In genomic region chr16:56354746-56355145, GRCh38 we compare ENCODE assay signal across 26 cellular contexts.
DNase-seq lines count a peak whose midpoint lies in the region; ATAC-seq, FAIRE-seq and TF ChIP-seq lines count a peak whose summit lies in the region.
"Had no signal": no experiment of that assay in that cellular context is flagged by ENCODE, and none has a peak within 500 bp of the region (broad histone marks: within the 10 kb centered on the region; RNA-seq: fewer than 3 reads in every experiment).

No MANE protein-coding gene starts in this region.

- DNase-seq in Right ventricle myocardium inferior (ENCODE audit: missing footprints) = peak; percentile 55
- DNase-seq in left ventricle myocardium inferior = no peak
- DNase-seq in coronary artery (ENCODE audit: low spot score) = peak; percentile 65
- peak; percentile 81 for DNase-seq in mesenteric fat pad (ENCODE audit: low spot score)
- DNase-seq in tibial artery = peak; percentile 16 to 61
- no peak for DNase-seq in H54 (ENCODE audit: insufficient read length, low spot score)
- DNase-seq: activated CD8-positive, alpha-beta T cell treated with anti-CD3 and anti-CD28 coated beads for 36 hours; cortex of kidney; EL; H9; MM.1S; NCI-H1417 treated with DMSO at 0.1 percent for 48 hours; NCI-H524; nephron progenitor cell; stimulated activated CD4-positive, alpha-beta T cell treated with anti-CD3 and anti-CD28 coated beads, Interleukin-4, amount 100 ng/mL, for 24 hours; stimulated activated naive CD4-positive, alpha-beta T cell treated with Interleukin-2 at 50 U/mL for 16 hours; T-helper 9 cell had no signal

- H3K27me3 ChIP-seq in left ventricle myocardium inferior (ENCODE audit: low read depth) = no peaks in the 10 kb centered on the region
- H3K27me3 ChIP-seq in tibial artery = no peaks in the 10 kb centered on the region
- H3K27me3 ChIP-seq: breast epithelium had no signal

- no peak for TF ChIP-seq POLR2A in H54 (IDR thresholded peaks at IDR 0.05; ENCODE audit: low read depth, low read length)

- no peak for ATAC-seq in Right ventricle myocardium inferior
- ATAC-seq in GM19328 (IDR thresholded peaks at IDR 0.05; ENCODE audit: unreplicated experiment) = no peak
- no peak for ATAC-seq in GM18907 (IDR thresholded peaks at IDR 0.05; ENCODE audit: unreplicated experiment)
- ATAC-seq: activated CD8-positive, alpha-beta T cell treated with anti-CD3 and anti-CD28 coated beads for 36 hours; left lung; psoas muscle; WTC11 had no signal

- TF ChIP-seq CTCF in left ventricle myocardium inferior (IDR thresholded peaks at IDR 0.05; ENCODE audit: borderline replicate concordance) (no peak), coronary artery (IDR thresholded peaks at IDR 0.05) (no peak), tibial artery (IDR thresholded peaks at IDR 0.05) (no peak)

- H3K9me3 ChIP-seq in left ventricle myocardium inferior (replicated peaks) (no peaks in the 10 kb centered on the region), tibial artery (no peaks in the 10 kb centered on the region)
- H3K9me3 ChIP-seq: breast epithelium, left lung, psoas muscle had no signal

- H3K27ac ChIP-seq in left ventricle myocardium inferior (replicated peaks) (no peak overlapping the region), coronary artery (no peak overlapping the region), tibial artery (no peak overlapping the region)
- H3K27ac ChIP-seq: breast epithelium, left lung, psoas muscle, SK-N-MC had no signal

- no peak overlapping the region for H3K4me3 ChIP-seq in left ventricle myocardium inferior
- H3K4me3 ChIP-seq in coronary artery = no peak overlapping the region
- no peak overlapping the region for H3K4me3 ChIP-seq in tibial artery
- H3K4me3 ChIP-seq: breast epithelium, left lung, psoas muscle, SK-N-MC had no signal

- H3K4me1 ChIP-seq in left ventricle myocardium inferior (peaks cover 18% of the 10 kb centered on the region), tibial artery (peaks cover 0 to 12% (median 0%) of the 10 kb centered on the region in 4 donors)
- H3K4me1 ChIP-seq: breast epithelium had no signal

- intact Hi-C loops in Right ventricle myocardium inferior (cut with DNase I) = no loop called here
- intact Hi-C loops in left ventricle myocardium inferior (cut with micrococcal nuclease) = no loop called here
- intact Hi-C loops in tibial artery (cut with DNase I; ENCODE audit: low total_unique reads) = no loop called here

- no peaks in the 10 kb centered on the region for H3K36me3 ChIP-seq in left ventricle myocardium inferior
- H3K36me3 ChIP-seq in tibial artery = no peaks in the 10 kb centered on the region
- H3K36me3 ChIP-seq: breast epithelium, left lung had no signal

- no peak for FAIRE-seq in H54 (lab: Jason Lieb, UNC)
- FAIRE-seq: D721Med, endometrium had no signal

Comparison
In these comparisons a context has a peak if more than half of its experiments do, and no peak if none do; other contexts are left out.
1. DNase-seq: peak in Right ventricle myocardium inferior (single experiment), coronary artery (single experiment), mesenteric fat pad (single experiment) and tibial artery (2 of 2); none in left ventricle myocardium inferior (single experiment) and H54 (single experiment).